Comparison of ENCODE assay signal across 8 cellular contexts in genomic region chr1:15848143-15848928, GRCh38. TPM values are rescaled to one million over a fixed set of nuclear protein-coding genes. Genes with fewer than 3 reads are reported as not detected.
DNase-seq lines count a peak whose midpoint lies in the region; ATAC-seq and TF ChIP-seq lines count a peak whose summit lies in the region.

No MANE protein-coding gene starts in this region.

- no peaks in the 10 kb centered on the region for H4K20me1 ChIP-seq in OCI-LY1 (ENCODE audit: insufficient read depth, low read length)

- H3K9ac ChIP-seq in OCI-LY1 (ENCODE audit: low read length) = peak overlapping the region; percentile 87

- H3K36me3 ChIP-seq in OCI-LY1 (ENCODE audit: insufficient read depth, low read length) = peaks cover 5% of the 10 kb centered on the region; the same call in 1 of the 2 replicates
- no peaks in the 10 kb centered on the region for H3K36me3 ChIP-seq in ovary
- H3K36me3 ChIP-seq in uterus = no peaks in the 10 kb centered on the region

- H3K4me1 ChIP-seq in OCI-LY1 (ENCODE audit: insufficient read depth, low read length, severe bottlenecking) (peaks cover 65% of the 10 kb centered on the region), ovary (ENCODE audit: insufficient read depth) (peaks cover 9% of the 10 kb centered on the region), uterus (peaks cover 3 to 11% of the 10 kb centered on the region in 2 donors)

- no peak for TF ChIP-seq EP300 in ovary (IDR thresholded peaks at IDR 0.05)

- 0% methylated on average over 64 to 104 of the region's 104 CpGs for WGBS in ovary, 3 donors

- H3K4me3 ChIP-seq in GM12875 (ENCODE audit: low read depth, low read length) = peak overlapping the region; percentile 78
- H3K4me3 ChIP-seq in OCI-LY1 (ENCODE audit: low read depth, low read length, poor library complexity, severe bottlenecking) = peak overlapping the region; percentile 90
- H3K4me3 ChIP-seq in ovary = peak overlapping the region; percentile 93
- H3K4me3 ChIP-seq in uterus = peak overlapping the region; percentile 74 to 94

- DNase-seq in activated gamma-delta T cell (lab: John Stamatoyannopoulos, UW) (peak; percentile 43), globus pallidus (ENCODE audit: low spot score) (peak; percentile 35), ovary (peak in 2 of 5 donors; percentile 30 to 49), uterus (peak; percentile 38), D341Med (ENCODE audit: low spot score) (no peak)

- H3F3A ChIP-seq in OCI-LY1 (ENCODE audit: insufficient read depth, low read length) = peaks cover 5% of the 10 kb centered on the region; the same call in 1 of the 2 replicates

- H3K27me3 ChIP-seq in OCI-LY1 (ENCODE audit: insufficient read depth, low read length) (no peaks in the 10 kb centered on the region), ovary (no peaks in the 10 kb centered on the region), uterus (no peaks in the 10 kb centered on the region)

- H3K4me2 ChIP-seq in OCI-LY1 (ENCODE audit: low read length) = peak overlapping the region; percentile 78

- intact Hi-C loops in ovary (cut with DNase I) (loop anchor here in 2 of 4 donors (2.0 to 10.0 kb wide), 4 partner anchors 14 to 96 kb away; no protein-coding TSS in a partner anchor), uterus (cut with DNase I; ENCODE audit: low total_unique reads) (loop anchor here (2.0 kb wide), 1 partner anchor 16 kb away; no protein-coding TSS in a partner anchor)

- H3K9me2 ChIP-seq in OCI-LY1 (ENCODE audit: low read depth, low read length) = no peaks in the 10 kb centered on the region

- TF ChIP-seq CTCF in GM12875 (IDR thresholded peaks at IDR 0.05; ENCODE audit: borderline replicate concordance, insufficient read depth, low read depth, low read length) (no peak), OCI-LY1 (IDR thresholded peaks at IDR 0.05; ENCODE audit: low read length) (no peak), ovary (IDR thresholded peaks at IDR 0.05) (peak in 1 of 3 donors; percentile 8), uterus (IDR thresholded peaks at IDR 0.05) (no peak)

- H3K9me3 ChIP-seq in OCI-LY1 (ENCODE audit: low read length) (no peaks in the 10 kb centered on the region), ovary (no peaks in the 10 kb centered on the region), uterus (no peaks in the 10 kb centered on the region)

- H2AFZ ChIP-seq in OCI-LY1 (ENCODE audit: low read length) = no peak overlapping the region

- ATAC-seq in HG02759 (IDR thresholded peaks at IDR 0.05; ENCODE audit: unreplicated experiment) = peak; percentile 15

- H3K79me2 ChIP-seq in OCI-LY1 (ENCODE audit: insufficient read depth, low read length) = peaks cover 51% of the 10 kb centered on the region

- H3K27ac ChIP-seq in OCI-LY1 (ENCODE audit: low read depth, low read length, poor library complexity, severe bottlenecking) = peak overlapping the region; percentile 75
- peak overlapping the region; percentile 97 to 99 for H3K27ac ChIP-seq in ovary
- peak overlapping the region; percentile 91 to 99 for H3K27ac ChIP-seq in uterus

- TF ChIP-seq POLR2A in ovary (IDR thresholded peaks at IDR 0.05) = no peak
- no peak for TF ChIP-seq POLR2A in uterus (IDR thresholded peaks at IDR 0.05)

RNA-seq across cellular contexts. Expression of gene SPEN, which starts 0.8 kb away (rescaled TPM):
- 10 to 100 TPM; 38.0 to 93.2 (median 65.6) TPM for total RNA-seq in ovary
- 10 to 100 TPM; 30.5 to 41.7 TPM for polyA plus RNA-seq in ovary
- 100 to 1,000 TPM in 1 of 4 donors, 10 to 100 TPM in 3; 18.8 to 104 (median 73.8) TPM for total RNA-seq in uterus

RNA-seq across cellular contexts. Expression of gene UQCRHL, which starts 40.9 kb away (rescaled TPM):
- total RNA-seq in ovary (1 to 10 TPM in 6 of 7 donors, under 1 TPM in 1; 0.65 to 3.3 (median 1.2) TPM), uterus (1 to 10 TPM in 2 of 4 donors, under 1 TPM in 1, not detected in 1; 0.59 to 1.9 (median 1.0) TPM)
- polyA plus RNA-seq in ovary = 1 to 10 TPM; 1.4 to 5.6 TPM
